Comparison of ENCODE assay signal across 8 cellular contexts in genomic region chr18:12947355-12948054, GRCh38. TPM values are rescaled to one million over a fixed set of nuclear protein-coding genes. Genes with fewer than 3 reads are reported as not detected.
A peak's percentile ranks its signal among the peaks of the same experiment; 100 is the strongest.
DNase-seq lines count a peak whose midpoint lies in the region; ATAC-seq lines count a peak whose summit lies in the region.

TSS of gene SEH1L (plus strand) at chr18:12948011. CDS start at chr18:12948122, 111 bp downstream.

- H3K27ac ChIP-seq in BLaER1, result peak within 1 kb of the TSS; percentile 97

- H3K4me1 ChIP-seq in BLaER1, result peaks cover 39% of the 10 kb centered on the region

- H3K4me2 ChIP-seq in BLaER1, result peak within 1 kb of the TSS; percentile 89

- ATAC-seq in GM19372 (IDR thresholded peaks at IDR 0.05; ENCODE audit: low read depth, unreplicated experiment) (peak; percentile 65), HG03521 (IDR thresholded peaks at IDR 0.05; ENCODE audit: unreplicated experiment) (peak; percentile 69), left lobe of liver (peak; percentile 90)

- H3K36me3 ChIP-seq in BLaER1, result peaks cover 28% of the 10 kb centered on the region

- peaks cover 15% of the 10 kb centered on the region for H3K9me3 ChIP-seq in BLaER1

- peak within 1 kb of the TSS; percentile 89 for H3K9ac ChIP-seq in BLaER1

- H3K27me3 ChIP-seq in BLaER1, result no peaks in the 10 kb centered on the region

- no peaks in the 10 kb centered on the region for H4K20me1 ChIP-seq in BLaER1

- DNase-seq in NCI-H748 (lab: John Stamatoyannopoulos, UW; ENCODE audit: unreplicated experiment) (peak; percentile 95), cortex of kidney (lab: John Stamatoyannopoulos, UW) (peak; percentile 80), left lobe of liver (ENCODE audit: low spot score) (peak; percentile 99)
- peak; percentile 99 for DNase-seq in activated CD4-positive, alpha-beta T cell treated with anti-CD3 and anti-CD28 coated beads, Interleukin-2, amount 50 U/mL, for 1 hour
- peak; percentile 99 to 100 for DNase-seq in stimulated activated CD4-positive, alpha-beta T cell treated with anti-CD3 and anti-CD28 coated beads, Interleukin-2, amount 100 ng/mL, for 24 hours

- peak within 1 kb of the TSS; percentile 72 for H3K4me3 ChIP-seq in BLaER1

RNA-seq across cellular contexts. Expression of gene SEH1L, which starts in this region (rescaled TPM):
- 18.7 TPM for total RNA-seq in left lobe of liver

Comparison
In these comparisons a context has a peak if more than half of its experiments do, and no peak if none do; other contexts are left out.
1. Peak in every context shown above with its lines: DNase-seq, ATAC-seq, H3K4me3 ChIP-seq and H3K27ac ChIP-seq.